Comparison of ENCODE assay signal across 10 cellular contexts in the genomic region with DNA sequence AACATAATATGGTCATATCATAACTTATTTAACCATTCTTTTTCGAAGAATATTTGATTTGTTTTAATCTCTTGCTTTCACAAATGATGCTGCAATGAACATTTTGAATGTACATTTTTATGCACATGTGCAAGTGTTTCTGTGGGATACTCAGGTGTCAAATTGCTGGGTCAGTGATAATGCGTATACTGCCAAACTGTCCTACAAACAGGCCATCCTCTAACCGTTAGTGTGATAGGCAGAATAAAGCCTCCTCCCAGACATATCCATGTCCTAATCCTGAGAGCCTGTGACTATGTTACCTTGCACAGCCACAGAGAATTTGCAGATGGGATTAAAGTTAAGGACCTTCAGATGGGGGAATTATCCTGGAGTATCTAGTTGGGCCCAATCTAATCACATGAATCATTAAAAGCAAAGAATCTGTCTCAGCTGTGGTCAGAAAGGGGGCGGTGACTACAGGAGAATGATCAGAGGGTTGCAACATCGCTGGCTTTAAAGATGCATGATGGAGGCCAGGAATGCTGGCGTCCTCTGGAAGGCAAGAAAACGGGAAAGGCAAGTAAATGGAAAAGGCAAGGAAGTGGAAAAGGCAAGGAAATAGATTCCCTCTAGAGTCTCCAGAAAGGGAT. TPM values are rescaled to one million over a fixed set of nuclear protein-coding genes. Genes with fewer than 3 reads are reported as not detected.
DNase-seq lines count a peak whose midpoint lies in the region; ATAC-seq and TF ChIP-seq lines count a peak whose summit lies in the region.
"Had no signal": no experiment of that assay in that cellular context is flagged by ENCODE, and none has a peak within 500 bp of the region (broad histone marks: within the 10 kb centered on the region; RNA-seq: fewer than 3 reads in every experiment).

No MANE protein-coding gene starts in this region.

- H3K4me2 ChIP-seq in PC-3 (ENCODE audit: low read length), result no peak overlapping the region

- no peak overlapping the region for H3K9ac ChIP-seq in PC-3 (ENCODE audit: low read length)
- H3K9ac ChIP-seq: parathyroid adenoma had no signal

- CTCF ChIA-PET in PC-3 (lab: Charles Lee), result no interaction called here

- H3F3A ChIP-seq in PC-3 (ENCODE audit: low read length, unreplicated experiment), result no peaks in the 10 kb centered on the region

- POLR2A ChIA-PET in PC-3 (lab: Charles Lee; ENCODE audit: unreplicated experiment), result no interaction called here

- H2AFZ ChIP-seq in PC-3 (ENCODE audit: low read length), result no peak overlapping the region
- H2AFZ ChIP-seq: parathyroid adenoma had no signal

- BruUV-seq in PC-3 (replicated peaks; lab: Mats Ljungman, UMichigan), result no TSS peak

- no peaks in the 10 kb centered on the region for H3K79me2 ChIP-seq in PC-3 (ENCODE audit: low read length)
- H3K79me2 ChIP-seq: parathyroid adenoma had no signal

- H3K36me3 ChIP-seq in PC-3 (ENCODE audit: low read depth, low read length) (no peaks in the 10 kb centered on the region), psoas muscle (ENCODE audit: insufficient read depth in 1 of 2, low read depth in 1 of 2) (no peaks in the 10 kb centered on the region)

- peaks cover 7% of the 10 kb centered on the region for H3K4me1 ChIP-seq in PC-3 (ENCODE audit: insufficient read depth, low read length)
- no peaks in the 10 kb centered on the region for H3K4me1 ChIP-seq in psoas muscle
- H3K4me1 ChIP-seq: parathyroid adenoma had no signal

- TF ChIP-seq CTCF in PC-3 (conservative IDR thresholded peaks at IDR 0.05; ENCODE audit: low read depth, low read length) (no peak), fibroblast of pulmonary artery (IDR thresholded peaks at IDR 0.05; ENCODE audit: low read length, missing control alignments) (no peak), psoas muscle (IDR thresholded peaks at IDR 0.05) (no peak)

- H3K4me3 ChIP-seq in PC-3 (ENCODE audit: low read length) (no peak overlapping the region), fibroblast of pulmonary artery (replicated peaks; ENCODE audit: low read depth, low read length) (no peak overlapping the region), psoas muscle (no peak overlapping the region)

- ATAC-seq in PC-3, result no peak
- peak in 3 of 4 donors; percentile 34 to 57 (median 55) for ATAC-seq in psoas muscle

- intact Hi-C loops in PC-3 (cut with micrococcal nuclease) (no loop called here), psoas muscle (cut with DNase I) (no loop called here)

- no peaks in the 10 kb centered on the region for H3K9me2 ChIP-seq in PC-3 (replicated peaks; ENCODE audit: low read length)

- H3K9me3 ChIP-seq in PC-3 (ENCODE audit: low read length) (no peaks in the 10 kb centered on the region), psoas muscle (peaks cover 6% of the 10 kb centered on the region)

- no peaks in the 10 kb centered on the region; the same call in 1 of the 2 replicates for H3K27me3 ChIP-seq in PC-3 (ENCODE audit: low read length)
- no peaks in the 10 kb centered on the region for H3K27me3 ChIP-seq in psoas muscle (ENCODE audit: insufficient read depth in 3 of 3, low read length in 2 of 3)

- DNase-seq in D341Med (ENCODE audit: low spot score) (peak; percentile 40), PC-3 (peak; percentile 31), fibroblast of pulmonary artery (ENCODE audit: low read depth) (peak; percentile 22), psoas muscle (peak in 1 of 2 donors; percentile 25), T-helper 9 cell (no peak)
- DNase-seq in effector CD4-positive, alpha-beta T cell, result no peak
- no peak for DNase-seq in activated effector memory CD4-positive, alpha-beta T cell treated with anti-CD3 and anti-CD28 coated beads, Interleukin-2, amount 50 U/mL, for 16 hours
- no peak for DNase-seq in activated naive CD4-positive, alpha-beta T cell treated with anti-CD3 and anti-CD28 coated beads, Interleukin-2, amount 50 U/mL, for 16 hours
- DNase-seq: CD4-positive, CD25-positive, alpha-beta regulatory T cell had no signal

- H3K27ac ChIP-seq in PC-3 (ENCODE audit: low read length) (no peak overlapping the region), psoas muscle (no peak overlapping the region)
- H3K27ac ChIP-seq: parathyroid adenoma had no signal

- WGBS in psoas muscle, 3 donors, result 66 to 79% (median 67%) methylated on average over 7 of the region's 7 CpGs

- no peaks in the 10 kb centered on the region for H4K20me1 ChIP-seq in PC-3 (ENCODE audit: low read length)

RNA-seq across cellular contexts. Expression of gene FZD1, which starts 46.7 kb away (rescaled TPM):
- total RNA-seq in PC-3 (2014; rRNA removed) (2.7 and 3.1 TPM in 2 replicates), psoas muscle (1 to 10 TPM; 1.6 to 2.5 (median 2.1) TPM)
- 1 to 10 TPM in 2 of 3 donors, under 1 TPM in 1; 0.90 to 2.2 (median 1.4) TPM for polyA plus RNA-seq in psoas muscle

Comparison
In these comparisons a context has a peak if more than half of its experiments do, and no peak if none do; other contexts are left out.
1. DNase-seq: peak in D341Med (single experiment), PC-3 (single experiment) and fibroblast of pulmonary artery (single experiment); none in effector CD4-positive, alpha-beta T cell (single experiment), T-helper 9 cell (single experiment), activated effector memory CD4-positive, alpha-beta T cell treated with anti-CD3 and anti-CD28 coated beads, Interleukin-2, amount 50 U/mL, for 16 hours (single experiment) and activated naive CD4-positive, alpha-beta T cell treated with anti-CD3 and anti-CD28 coated beads, Interleukin-2, amount 50 U/mL, for 16 hours (single experiment).